8 cellular contexts compared by ENCODE assay signal in the genomic region with DNA sequence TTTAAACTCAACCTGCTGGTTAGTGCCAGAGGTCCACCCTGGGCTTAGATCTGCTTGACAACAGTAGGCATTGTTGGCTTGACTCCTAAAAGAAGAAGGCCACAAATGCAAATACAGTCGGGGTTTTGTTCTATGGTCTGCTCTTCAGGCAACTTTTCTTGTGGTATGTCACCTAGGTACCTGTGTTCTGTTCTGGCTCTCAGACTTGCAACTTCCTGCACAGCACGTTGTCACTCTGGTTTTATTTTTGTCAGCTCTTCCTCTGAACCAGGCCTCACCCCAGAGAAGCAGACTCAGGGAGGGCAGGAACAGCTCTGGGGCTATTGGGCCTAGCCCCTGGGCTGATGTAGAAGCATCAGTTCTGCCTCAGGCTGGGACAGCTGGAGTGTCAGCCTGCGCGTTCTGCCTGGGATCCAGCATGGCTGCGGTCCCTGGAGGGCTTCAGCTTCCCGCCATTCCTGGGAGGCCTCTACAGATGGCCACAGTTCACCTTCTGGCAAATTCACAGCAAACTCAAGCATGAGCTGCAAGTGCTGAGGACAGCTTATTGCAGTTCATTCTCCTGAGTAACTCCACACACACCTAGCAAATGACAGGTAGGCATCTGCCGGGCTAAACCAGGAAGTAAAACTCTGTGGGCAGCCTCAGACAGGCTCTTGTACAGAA. TPM values are rescaled to one million over a fixed set of nuclear protein-coding genes. Genes with fewer than 3 reads are reported as not detected.
DNase-seq lines count a peak whose midpoint lies in the region; ATAC-seq and TF ChIP-seq lines count a peak whose summit lies in the region.

No MANE protein-coding gene starts in this region.

- peaks cover 0 to 2% of the 10 kb centered on the region in 2 donors for H3K36me3 Mint-ChIP-seq in CD4-positive, alpha-beta memory T cell
- peaks cover 14% of the 10 kb centered on the region for H3K36me3 Mint-ChIP-seq in activated T-helper 2 cell treated with anti-CD3 and anti-CD28 coated beads, Interferon-gamma antibody, Interleukin-2, Interleukin-4, amounts not matched to agents 10 μg/mL and 5 μg/mL and 100 μg/mL, durations not matched to agents 14 hours and 24 hours and 36 hours (ENCODE audit: low read depth)
- H3K36me3 Mint-ChIP-seq in mesothelial cell of epicardium = no peaks in the 10 kb centered on the region

- H3K27ac Mint-ChIP-seq in CD4-positive, alpha-beta memory T cell = peak overlapping the region; percentile 91 to 99 (median 97)
- peak overlapping the region; percentile 86 for H3K27ac Mint-ChIP-seq in activated T-helper 2 cell treated with anti-CD3 and anti-CD28 coated beads, Interferon-gamma antibody, Interleukin-2, Interleukin-4, amounts not matched to agents 10 μg/mL and 5 μg/mL and 100 μg/mL, durations not matched to agents 14 hours and 24 hours and 36 hours
- H3K27ac Mint-ChIP-seq in mesothelial cell of epicardium = peak overlapping the region; percentile 23

- DNase-seq in CD4-positive, alpha-beta memory T cell = peak; percentile 77 to 82 (median 79)
- peak; percentile 38 for DNase-seq in activated T-helper 2 cell treated with anti-CD3 and anti-CD28 coated beads, Interferon-gamma antibody, Interleukin-2, Interleukin-4, amounts not matched to agents 10 μg/mL and 5 μg/mL and 100 μg/mL, durations not matched to agents 14 hours and 24 hours and 36 hours (ENCODE audit: low spot score)
- DNase-seq in mesothelial cell of epicardium (ENCODE audit: low spot score in 2 of 2, unreplicated experiment in 2 of 2) (no peak), glomerular visceral epithelial cell (ENCODE audit: extremely low spot score) (no peak), NCI-H1417 treated with DMSO at 0.1 percent for 48 hours (lab: John Stamatoyannopoulos, UW) (no peak), occipital lobe (lab: John Stamatoyannopoulos, UW) (no peak)

- no peaks in the 10 kb centered on the region for H3K27me3 ChIP-seq in CD4-positive, alpha-beta memory T cell (ENCODE audit: insufficient read depth, low read length)

- ATAC-seq in GM19438 (IDR thresholded peaks at IDR 0.05; ENCODE audit: low read depth, unreplicated experiment) = peak; percentile 44
- ATAC-seq in HG03469 (IDR thresholded peaks at IDR 0.05; ENCODE audit: unreplicated experiment) = peak; percentile 51

- intact Hi-C loops in CD4-positive, alpha-beta memory T cell (cut with micrococcal nuclease) = loop anchor here (1.0 to 5.0 kb wide), 2 partner anchors 11 to 358 kb away; partner anchors contain the start of gene PDCD4
- intact Hi-C loops in activated T-helper 2 cell treated with anti-CD3 and anti-CD28 coated beads, Interferon-gamma antibody, Interleukin-2, Interleukin-4, amounts not matched to agents 10 μg/mL and 5 μg/mL and 100 μg/mL, durations not matched to agents 14 hours and 24 hours and 36 hours (cut with micrococcal nuclease) = loop anchor here (10.0 kb wide), 1 partner anchor 446 kb away; no protein-coding TSS in a partner anchor

- POLR2A ChIA-PET in CD4-positive, alpha-beta memory T cell (lab: Charles Lee; ENCODE audit: partially characterized antibody) = interaction anchor here (0.9 to 6.8 kb wide), 20 partner anchors 7 to 652 kb away, joined by 3 to 214 read pairs (median 4); partner anchors contain the start of genes BBIP1, PDCD4 and SHOC2

- H3K9me3 Mint-ChIP-seq in CD4-positive, alpha-beta memory T cell = no peaks in the 10 kb centered on the region
- peaks cover 4% of the 10 kb centered on the region for H3K9me3 Mint-ChIP-seq in activated T-helper 2 cell treated with anti-CD3 and anti-CD28 coated beads, Interferon-gamma antibody, Interleukin-2, Interleukin-4, amounts not matched to agents 10 μg/mL and 5 μg/mL and 100 μg/mL, durations not matched to agents 14 hours and 24 hours and 36 hours
- H3K9me3 Mint-ChIP-seq in mesothelial cell of epicardium = peaks cover 4% of the 10 kb centered on the region

- peak overlapping the region in 1 of 2 donors; percentile 16 for H3K4me3 ChIP-seq in CD4-positive, alpha-beta memory T cell (ENCODE audit: low read length in 2 of 2)

- no peaks in the 10 kb centered on the region for H3K36me3 ChIP-seq in CD4-positive, alpha-beta memory T cell (ENCODE audit: insufficient read depth, low read length)

- peaks cover 91% of the 10 kb centered on the region for H3K4me1 ChIP-seq in CD4-positive, alpha-beta memory T cell (ENCODE audit: insufficient read depth, low read length)

- peak overlapping the region; percentile 6 to 76 (median 64) for H3K4me3 Mint-ChIP-seq in CD4-positive, alpha-beta memory T cell
- peak overlapping the region; percentile 18 for H3K4me3 Mint-ChIP-seq in activated T-helper 2 cell treated with anti-CD3 and anti-CD28 coated beads, Interferon-gamma antibody, Interleukin-2, Interleukin-4, amounts not matched to agents 10 μg/mL and 5 μg/mL and 100 μg/mL, durations not matched to agents 14 hours and 24 hours and 36 hours (ENCODE audit: low read depth)
- H3K4me3 Mint-ChIP-seq in mesothelial cell of epicardium = no peak overlapping the region

- peak overlapping the region; percentile 81 for H3K27ac ChIP-seq in CD4-positive, alpha-beta memory T cell (ENCODE audit: low read depth, low read length)

- H3K4me1 Mint-ChIP-seq in CD4-positive, alpha-beta memory T cell = peaks cover 64 to 92% (median 81%) of the 10 kb centered on the region in 4 donors
- H3K4me1 Mint-ChIP-seq in activated T-helper 2 cell treated with anti-CD3 and anti-CD28 coated beads, Interferon-gamma antibody, Interleukin-2, Interleukin-4, amounts not matched to agents 10 μg/mL and 5 μg/mL and 100 μg/mL, durations not matched to agents 14 hours and 24 hours and 36 hours (ENCODE audit: low read depth) = peaks cover 70% of the 10 kb centered on the region
- H3K4me1 Mint-ChIP-seq in mesothelial cell of epicardium = peaks cover 39% of the 10 kb centered on the region

- H3K9me3 ChIP-seq in CD4-positive, alpha-beta memory T cell (ENCODE audit: control insufficient read depth in 1 of 2, low read length in 2 of 2) = no peaks in the 10 kb centered on the region

- no peak for TF ChIP-seq CTCF in mesothelial cell of epicardium (IDR thresholded peaks at IDR 0.05; ENCODE audit: unreplicated experiment)

- CTCF ChIA-PET in CD4-positive, alpha-beta memory T cell (lab: Charles Lee; ENCODE audit: partially characterized antibody) = interaction anchor here (0.9 to 5.4 kb wide), 12 partner anchors 7 to 112 kb away, joined by 3 to 59 read pairs (median 4); partner anchors contain the start of gene PDCD4

- H3K27me3 Mint-ChIP-seq in CD4-positive, alpha-beta memory T cell = no peaks in the 10 kb centered on the region
- no peaks in the 10 kb centered on the region for H3K27me3 Mint-ChIP-seq in activated T-helper 2 cell treated with anti-CD3 and anti-CD28 coated beads, Interferon-gamma antibody, Interleukin-2, Interleukin-4, amounts not matched to agents 10 μg/mL and 5 μg/mL and 100 μg/mL, durations not matched to agents 14 hours and 24 hours and 36 hours (ENCODE audit: low read depth)
- no peaks in the 10 kb centered on the region for H3K27me3 Mint-ChIP-seq in mesothelial cell of epicardium (ENCODE audit: low read depth)

RNA-seq across cellular contexts. Expression of gene PDCD4, which starts 11.0 kb away (rescaled TPM):
- 100 to 1,000 TPM; 358 to 376 TPM for total RNA-seq in CD4-positive, alpha-beta memory T cell
- 100 to 1,000 TPM; 329 to 494 TPM for polyA plus RNA-seq in CD4-positive, alpha-beta memory T cell
- total RNA-seq in activated T-helper 2 cell treated with anti-CD3 and anti-CD28 coated beads, Interferon-gamma antibody, Interleukin-2, Interleukin-4, amounts not matched to agents 10 μg/mL and 5 μg/mL and 100 μg/mL, durations not matched to agents 14 hours and 24 hours and 36 hours = 60.4 and 67.7 TPM in 2 replicates
- 142 to 157 TPM (median 145 TPM) in 3 replicates for total RNA-seq in mesothelial cell of epicardium
- 61.1 TPM for total RNA-seq in occipital lobe

RNA-seq across cellular contexts. Expression of gene BBIP1, which starts 58.3 kb away (rescaled TPM):
- total RNA-seq in CD4-positive, alpha-beta memory T cell = 10 to 100 TPM; 42.9 to 46.8 TPM
- polyA plus RNA-seq in CD4-positive, alpha-beta memory T cell = 10 to 100 TPM; 24.4 to 28.5 TPM
- 31.5 and 32.7 TPM in 2 replicates for total RNA-seq in activated T-helper 2 cell treated with anti-CD3 and anti-CD28 coated beads, Interferon-gamma antibody, Interleukin-2, Interleukin-4, amounts not matched to agents 10 μg/mL and 5 μg/mL and 100 μg/mL, durations not matched to agents 14 hours and 24 hours and 36 hours
- total RNA-seq in mesothelial cell of epicardium (16.3 to 18.6 TPM (median 16.5 TPM) in 3 replicates), occipital lobe (78.1 TPM)

RNA-seq across cellular contexts. Expression of gene SHOC2, which starts 58.7 kb away (rescaled TPM):
- total RNA-seq in CD4-positive, alpha-beta memory T cell = 10 to 100 TPM; 67.9 to 69.4 TPM
- 10 to 100 TPM; 49.8 to 61.3 TPM for polyA plus RNA-seq in CD4-positive, alpha-beta memory T cell
- 36.4 and 44.3 TPM in 2 replicates for total RNA-seq in activated T-helper 2 cell treated with anti-CD3 and anti-CD28 coated beads, Interferon-gamma antibody, Interleukin-2, Interleukin-4, amounts not matched to agents 10 μg/mL and 5 μg/mL and 100 μg/mL, durations not matched to agents 14 hours and 24 hours and 36 hours
- total RNA-seq in mesothelial cell of epicardium (40.4 to 43.2 TPM (median 41.0 TPM) in 3 replicates), occipital lobe (187 TPM)

Comparison
In these comparisons a context has a peak if more than half of its experiments do, and no peak if none do; other contexts are left out.
1. DNase-seq: peak in CD4-positive, alpha-beta memory T cell (5 of 5) and activated T-helper 2 cell treated with anti-CD3 and anti-CD28 coated beads, Interferon-gamma antibody, Interleukin-2, Interleukin-4, amounts not matched to agents 10 μg/mL and 5 μg/mL and 100 μg/mL, durations not matched to agents 14 hours and 24 hours and 36 hours (single experiment); none in mesothelial cell of epicardium (0 of 2), glomerular visceral epithelial cell (single experiment), NCI-H1417 treated with DMSO at 0.1 percent for 48 hours (single experiment) and occipital lobe (single experiment).
2. H3K27ac Mint-ChIP-seq: peak in every context shown above with its lines; median percentile 97 in CD4-positive, alpha-beta memory T cell; 86 in activated T-helper 2 cell treated with anti-CD3 and anti-CD28 coated beads, Interferon-gamma antibody, Interleukin-2, Interleukin-4, amounts not matched to agents 10 μg/mL and 5 μg/mL and 100 μg/mL, durations not matched to agents 14 hours and 24 hours and 36 hours; 23 in mesothelial cell of epicardium.